In the genomic region with DNA sequence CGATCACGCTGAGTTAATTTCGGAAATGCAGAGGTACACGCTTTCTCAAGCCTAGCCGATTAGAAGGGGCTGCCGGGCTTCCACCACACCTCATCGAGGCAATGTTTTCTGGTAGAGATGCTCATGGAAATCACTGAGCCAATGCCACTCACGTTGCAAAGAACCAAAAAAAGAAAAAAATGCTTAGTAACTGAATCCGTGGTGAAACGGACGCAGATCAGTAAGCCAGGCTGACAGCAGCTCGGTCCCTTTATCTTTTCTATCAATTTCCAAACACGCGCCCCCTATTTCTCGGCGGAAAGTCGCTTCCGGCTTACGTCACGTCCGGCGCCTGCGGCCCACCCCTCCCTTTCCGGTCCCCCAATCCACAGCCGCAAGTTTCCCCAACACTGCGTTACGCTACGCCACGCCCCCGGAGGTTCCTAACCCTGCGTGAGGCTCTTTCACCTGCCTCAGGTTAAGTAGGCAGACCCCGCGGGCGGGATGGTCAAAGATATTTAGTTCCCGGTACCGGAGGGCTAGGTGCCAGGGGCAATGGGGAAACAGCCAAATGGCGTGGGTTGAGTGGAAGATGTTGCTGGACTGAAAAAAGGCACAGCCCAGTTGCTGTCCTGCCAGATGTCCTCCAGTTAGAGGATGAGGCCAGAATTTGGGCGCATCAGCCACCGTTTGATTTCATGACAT, we compare ENCODE assay signal across 8 cellular contexts.
A peak's percentile ranks its signal among the peaks of the same experiment; 100 is the strongest.
DNase-seq lines count a peak whose midpoint lies in the region; ATAC-seq and TF ChIP-seq lines count a peak whose summit lies in the region.

NSUN6 (minus strand) TSS at position 264 of the 684 bp plus-strand sequence. CDS start 384 bp downstream, outside the sequence.

- DNase-seq in AG20443 (ENCODE audit: low spot score) (peak; percentile 93), NCI-H446 treated with DMSO at 0.1 percent for 48 hours (lab: John Stamatoyannopoulos, UW) (peak; percentile 61), choroid plexus epithelial cell (ENCODE audit: low read depth) (peak; percentile 87), kidney glomerular epithelial cell (lab: John Stamatoyannopoulos, UW) (peak; percentile 73)
- DNase-seq in activated CD4-positive, alpha-beta T cell treated with anti-CD3 and anti-CD28 coated beads for 24 hours (ENCODE audit: low read depth in 2 of 2), result peak; percentile 84 to 85
- DNase-seq in stimulated activated CD4-positive, alpha-beta T cell treated with anti-CD3 and anti-CD28 coated beads, Interleukin-1b, Interleukin-23, amount 100 ng/mL, for 4 hours (ENCODE audit: low read depth in 2 of 2), result peak; percentile 87 to 91

- ATAC-seq in GM19023 (IDR thresholded peaks at IDR 0.05; ENCODE audit: unreplicated experiment) (peak; percentile 99), HG03196 (IDR thresholded peaks at IDR 0.05; ENCODE audit: unreplicated experiment) (peak; percentile 97)

- peak within 1 kb of the TSS; percentile 75 for H3K4me3 ChIP-seq in choroid plexus epithelial cell (ENCODE audit: low read depth, low read length)

- peak; percentile 28 for TF ChIP-seq CTCF in choroid plexus epithelial cell (conservative IDR thresholded peaks at IDR 0.05; ENCODE audit: low read depth, low read length)

Comparison
In these comparisons a context has a peak if more than half of its experiments do, and no peak if none do; other contexts are left out.
1. Peak in every context shown above with its lines: DNase-seq, ATAC-seq and H3K4me3 ChIP-seq.